ENCODE assay signal across 9 cellular contexts in the genomic region with DNA sequence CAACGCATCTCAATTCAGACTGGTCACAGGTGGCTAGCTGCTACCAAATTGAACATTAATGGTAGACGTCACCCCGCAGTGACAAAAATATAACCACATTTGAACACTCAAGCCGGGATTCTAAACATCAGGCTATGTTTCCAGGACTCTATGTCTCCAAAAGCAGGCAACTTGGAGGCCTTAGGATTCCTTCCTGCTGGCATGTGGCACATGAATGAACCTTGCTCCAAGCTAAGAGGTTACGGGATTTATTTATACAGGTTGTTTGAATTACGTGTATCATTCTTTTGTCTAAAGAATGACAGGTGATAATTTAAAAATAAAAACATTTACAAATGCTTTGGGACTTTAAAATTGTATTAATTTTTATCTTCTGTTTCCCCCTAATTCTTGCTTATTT.
"Had no signal": no experiment of that assay in that cellular context is flagged by ENCODE, and none has a peak within 500 bp of the region (broad histone marks: within the 10 kb centered on the region; RNA-seq: fewer than 3 reads in every experiment).

No MANE protein-coding gene starts in this region.

- H3K9ac ChIP-seq: GM23248 had no signal

- H3K9me3 ChIP-seq: HAP-1 had no signal

- H3K36me3 ChIP-seq: HAP-1 had no signal

- ATAC-seq: GM23338, HCT116 had no signal

- H3K4me2 ChIP-seq: GM23338 had no signal

- H2AFZ ChIP-seq: GM23248, GM23338 had no signal

- H3K27ac ChIP-seq: GM23248 had no signal

- H3K4me3 ChIP-seq: GM23248, GM23338, HAP-1 had no signal

- DNase-seq: GM23248, GOT3, H7, H9, HCEC 1CT, HFFc6 had no signal
